1 cellular context compared by ENCODE assay signal in genomic region chr11:8201524-8202365, GRCh38.
TF ChIP-seq lines count a peak whose summit lies in the region.

No MANE protein-coding gene starts in this region.

TF ChIP-seq in GM23338, 12 proteins besides CTCF, POLR2A, EP300 and RAD21 (continued from another document):
- no peak for TF ChIP-seq REST (IDR thresholded peaks at IDR 0.05; ENCODE audit: unreplicated experiment)
- TF ChIP-seq NANOG (IDR thresholded peaks at IDR 0.05; ENCODE audit: borderline replicate concordance) = no peak
